ENCODE assay signal across 8 cellular contexts in the genomic region with DNA sequence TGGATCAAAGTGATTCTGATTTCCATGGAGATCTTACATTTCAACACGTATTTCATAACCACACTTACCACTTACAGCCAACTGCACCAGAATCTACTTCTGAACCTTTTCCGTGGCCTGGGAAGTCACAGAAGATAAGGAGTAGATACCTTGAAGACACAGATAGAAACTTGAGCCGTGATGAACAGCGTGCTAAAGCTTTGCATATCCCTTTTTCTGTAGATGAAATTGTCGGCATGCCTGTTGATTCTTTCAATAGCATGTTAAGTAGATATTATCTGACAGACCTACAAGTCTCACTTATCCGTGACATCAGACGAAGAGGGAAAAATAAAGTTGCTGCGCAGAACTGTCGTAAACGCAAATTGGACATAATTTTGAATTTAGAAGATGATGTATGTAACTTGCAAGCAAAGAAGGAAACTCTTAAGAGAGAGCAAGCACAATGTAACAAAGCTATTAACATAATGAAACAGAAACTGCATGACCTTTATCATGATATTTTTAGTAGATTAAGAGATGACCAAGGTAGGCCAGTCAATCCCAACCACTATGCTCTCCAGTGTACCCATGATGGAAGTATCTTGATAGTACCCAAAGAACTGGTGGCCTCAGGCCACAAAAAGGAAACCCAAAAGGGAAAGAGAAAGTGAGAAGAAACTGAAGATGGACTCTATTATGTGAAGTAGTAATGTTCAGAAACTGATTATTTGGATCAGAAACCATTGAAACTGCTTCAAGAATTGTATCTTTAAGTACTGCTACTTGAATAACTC. TPM values are rescaled to one million over a fixed set of nuclear protein-coding genes. Genes with fewer than 3 reads are reported as not detected.
DNase-seq lines count a peak whose midpoint lies in the region; ATAC-seq, FAIRE-seq and TF ChIP-seq lines count a peak whose summit lies in the region.
"Not testable (repeated sequence)": the region's sequence is repeated elsewhere in the genome, so short reads cannot be mapped to it uniquely, and the experiment has no call there.

No MANE protein-coding gene starts in this region.

- not testable (repeated sequence) for H3K27me3 ChIP-seq in HepG2 (ENCODE audit: control insufficient read depth in 1 of 2, insufficient read depth in 2 of 2, low read length in 2 of 2)

- TF ChIP-seq RAD21 in HepG2 (CRISPR knock-in tag; IDR thresholded peaks at IDR 0.05), result not testable (repeated sequence)

- TF ChIP-seq POLR2A in HepG2 (IDR thresholded peaks at IDR 0.05; ENCODE audit: insufficient read depth in 1 of 2, low read depth in 2 of 2, low read length in 2 of 2), result not testable (repeated sequence)

- H3K27ac ChIP-seq in OCI-LY7 (ENCODE audit: low read depth, low read length, poor library complexity, severe bottlenecking), result peak overlapping the region; percentile 10
- not testable (repeated sequence) for H3K27ac ChIP-seq in HepG2 (ENCODE audit: extremely low read length, insufficient read depth, low read length)

- not testable (repeated sequence) for H2AFZ ChIP-seq in OCI-LY7 (ENCODE audit: low read length); HepG2 (ENCODE audit: low read length)

- peak; percentile 30 for DNase-seq in DMS114 treated with DMSO at 0.1 percent for 48 hours (lab: John Stamatoyannopoulos, UW; ENCODE audit: unreplicated experiment)
- peak; percentile 28 for DNase-seq in HT-29 (ENCODE audit: low spot score)
- peak; percentile 27 for DNase-seq in OCI-LY7 (ENCODE audit: low spot score)
- not testable (repeated sequence) for DNase-seq in activated B cell treated with CpG ODN at 0.5 μM for 24 hours; HepG2 (ENCODE audit: low spot score); stimulated activated naive B cell treated with anti-CD40 and anti-IgM and Interleukin-4, amounts not matched to agents 10 μg/mL and 1 μg/mL and 100 μg/mL, for 72 hours

- H4K20me1 ChIP-seq in OCI-LY7 (ENCODE audit: insufficient read depth, low read length) (peaks cover 23% of the 10 kb centered on the region), HepG2 (ENCODE audit: insufficient read depth, low read length) (peaks cover 41% of the 10 kb centered on the region)

- BruUV-seq in OCI-LY7 (replicated peaks; lab: Mats Ljungman, UMichigan) (TSS peak; percentile 56), HepG2 (replicated peaks; lab: Mats Ljungman, UMichigan) (TSS peak; percentile 66)

- H3K4me2 ChIP-seq in OCI-LY7 (ENCODE audit: low read length); HepG2 (ENCODE audit: low read depth, low read length): not testable (repeated sequence)

- in situ Hi-C loops in HepG2 (cut with HindIII; ENCODE audit: extremely low pct_ligation_motif_present, low pct_unique_long_range_greater_than_20kb), result loop anchor here (10.0 kb wide), 1 partner anchor 91 kb away; no protein-coding TSS in a partner anchor

- WGBS in HepG2 (ENCODE audit: low lambda C conversion rate), result 97% methylated on average over 10 of the region's 10 CpGs

- peaks cover 20% of the 10 kb centered on the region for H3K4me1 ChIP-seq in OCI-LY7 (ENCODE audit: insufficient read depth, low read length, poor library complexity, severe bottlenecking)
- H3K4me1 ChIP-seq in HepG2 (ENCODE audit: insufficient read depth, low read length), result peaks cover 29% of the 10 kb centered on the region

- FAIRE-seq in HepG2 (lab: Jason Lieb, UNC), result not testable (repeated sequence)

- not testable (repeated sequence) for H3K27me3 Mint-ChIP-seq in activated B cell treated with CpG ODN at 0.5 μM for 24 hours; activated naive CD8-positive, alpha-beta T cell; stimulated activated naive B cell treated with anti-CD40 and anti-IgM and Interleukin-4, amounts not matched to agents 10 μg/mL and 1 μg/mL and 100 μg/mL, for 72 hours

- not testable (repeated sequence) for TF ChIP-seq EP300 in HepG2 (IDR thresholded peaks at IDR 0.05; ENCODE audit: low read depth in 2 of 2, low read length in 2 of 2); HepG2 (CRISPR knock-in tag; IDR thresholded peaks at IDR 0.05; ENCODE audit: borderline replicate concordance)

- H3K27ac Mint-ChIP-seq in activated B cell treated with CpG ODN at 0.5 μM for 24 hours, result peak overlapping the region; percentile 67
- peak overlapping the region; percentile 82 for H3K27ac Mint-ChIP-seq in activated naive CD8-positive, alpha-beta T cell
- H3K27ac Mint-ChIP-seq in stimulated activated naive B cell treated with anti-CD40 and anti-IgM and Interleukin-4, amounts not matched to agents 10 μg/mL and 1 μg/mL and 100 μg/mL, for 72 hours, result peak overlapping the region; percentile 90

- H3K9ac ChIP-seq in HepG2 (ENCODE audit: insufficient read depth, low read depth, low read length), result not testable (repeated sequence)

- H3K36me3 ChIP-seq in OCI-LY7 (ENCODE audit: insufficient read depth, low read length), result peaks cover 82% of the 10 kb centered on the region
- H3K36me3 ChIP-seq in HepG2 (replicated peaks in 1 of 2; ENCODE audit: control insufficient read depth in 1 of 2, insufficient read depth in 2 of 2, low read length in 2 of 2), result not testable (repeated sequence)

- H3K9me2 ChIP-seq in OCI-LY7 (ENCODE audit: insufficient read depth, low read length), result not testable (repeated sequence)

- intact Hi-C loops in OCI-LY7 (cut with micrococcal nuclease; ENCODE audit: unreplicated experiment), result loop anchor here (5.0 kb wide), 1 partner anchor 293 kb away; no protein-coding TSS in a partner anchor
- intact Hi-C loops in activated B cell treated with CpG ODN at 0.5 μM for 24 hours (cut with micrococcal nuclease); HepG2 (cut with micrococcal nuclease; ENCODE audit: unreplicated experiment): not testable (repeated sequence)

- ATAC-seq in GM19463 (IDR thresholded peaks at IDR 0.05; ENCODE audit: unreplicated experiment), result peak; percentile 46
- ATAC-seq in activated B cell treated with CpG ODN at 0.5 μM for 24 hours (ENCODE audit: low read depth), result peak; percentile 21
- not testable (repeated sequence) for ATAC-seq in HepG2
- ATAC-seq in stimulated activated naive B cell treated with anti-CD40 and anti-IgM and Interleukin-4, amounts not matched to agents 10 μg/mL and 1 μg/mL and 100 μg/mL, for 72 hours (replicated peaks), result peak; percentile 54

- not testable (repeated sequence) for H3K9me3 Mint-ChIP-seq in activated B cell treated with CpG ODN at 0.5 μM for 24 hours; activated naive CD8-positive, alpha-beta T cell (ENCODE audit: low read depth); stimulated activated naive B cell treated with anti-CD40 and anti-IgM and Interleukin-4, amounts not matched to agents 10 μg/mL and 1 μg/mL and 100 μg/mL, for 72 hours

- H3K4me3 ChIP-seq in OCI-LY7 (ENCODE audit: low read depth, low read length, poor library complexity, severe bottlenecking); HepG2 (replicated peaks in 1 of 3; ENCODE audit: insufficient read depth in 1 of 3, low read depth in 2 of 3, low read length in 3 of 3): not testable (repeated sequence)

- H3K4me1 Mint-ChIP-seq in activated B cell treated with CpG ODN at 0.5 μM for 24 hours, result peaks cover 68% of the 10 kb centered on the region
- peaks cover 82% of the 10 kb centered on the region for H3K4me1 Mint-ChIP-seq in activated naive CD8-positive, alpha-beta T cell (ENCODE audit: low read depth)
- H3K4me1 Mint-ChIP-seq in stimulated activated naive B cell treated with anti-CD40 and anti-IgM and Interleukin-4, amounts not matched to agents 10 μg/mL and 1 μg/mL and 100 μg/mL, for 72 hours, result peaks cover 38 to 58% of the 10 kb centered on the region in 2 donors

- H3K4me3 Mint-ChIP-seq in activated B cell treated with CpG ODN at 0.5 μM for 24 hours, result not testable (repeated sequence)
- H3K4me3 Mint-ChIP-seq in activated naive CD8-positive, alpha-beta T cell, result peak overlapping the region; percentile 8
- peak overlapping the region; percentile 19 to 29 for H3K4me3 Mint-ChIP-seq in stimulated activated naive B cell treated with anti-CD40 and anti-IgM and Interleukin-4, amounts not matched to agents 10 μg/mL and 1 μg/mL and 100 μg/mL, for 72 hours

- CTCF ChIA-PET in OCI-LY7 (lab: Charles Lee; ENCODE audit: unreplicated experiment); HepG2 (lab: Yijun Ruan, JAX; ENCODE audit: low intra/inter-chr PET ratio, low total read pairs): not testable (repeated sequence)
- CTCF ChIA-PET in activated B cell treated with CpG ODN at 0.5 μM for 24 hours (lab: Charles Lee), result interaction anchor here (4.8 kb wide), 1 partner anchor 14 kb away, joined by 34 read pairs; the partner anchor contains the start of genes CBX3 and HNRNPA2B1

- H3K79me2 ChIP-seq in OCI-LY7 (ENCODE audit: insufficient read depth, low read depth, low read length), result peaks cover 13% of the 10 kb centered on the region; the same call in 1 of the 2 replicates
- H3K79me2 ChIP-seq in HepG2 (ENCODE audit: insufficient read depth, low read length), result not testable (repeated sequence)

- not testable (repeated sequence) for H3K9me3 ChIP-seq in OCI-LY7 (ENCODE audit: low read length); HepG2 (ENCODE audit: low read length)

- H3K36me3 Mint-ChIP-seq in activated B cell treated with CpG ODN at 0.5 μM for 24 hours (ENCODE audit: low read depth), result peaks cover 57% of the 10 kb centered on the region
- H3K36me3 Mint-ChIP-seq in activated naive CD8-positive, alpha-beta T cell, result peaks cover 35% of the 10 kb centered on the region
- H3K36me3 Mint-ChIP-seq in stimulated activated naive B cell treated with anti-CD40 and anti-IgM and Interleukin-4, amounts not matched to agents 10 μg/mL and 1 μg/mL and 100 μg/mL, for 72 hours, result peaks cover 28 to 64% of the 10 kb centered on the region in 2 donors

- not testable (repeated sequence) for TF ChIP-seq CTCF in OCI-LY7 (conservative IDR thresholded peaks at IDR 0.05; ENCODE audit: low read length); activated B cell treated with CpG ODN at 0.5 μM for 24 hours (IDR thresholded peaks at IDR 0.05); HepG2 (CRISPR knock-in tag; IDR thresholded peaks at IDR 0.05)

- POLR2A ChIA-PET in OCI-LY7 (lab: Charles Lee) (interaction anchor here (0.6 to 0.7 kb wide), 3 partner anchors 28 to 271 kb away, joined by 3 to 6 read pairs (median 3); no protein-coding TSS in a partner anchor), activated B cell treated with CpG ODN at 0.5 μM for 24 hours (lab: Charles Lee) (interaction anchor here (0.7 to 3.0 kb wide), 6 partner anchors 9 to 33 kb away, joined by 3 to 9 read pairs (median 4); partner anchors contain the start of genes CBX3 and NFE2L3), HepG2 (lab: Yijun Ruan, JAX) (interaction anchor here (1.5 kb wide), 1 partner anchor 15 kb away, joined by 6 read pairs; the partner anchor contains the start of gene HNRNPA2B1)

RNA-seq across cellular contexts. Expression of gene HNRNPA2B1, which starts 15.2 kb away (rescaled TPM):
- total RNA-seq in HT-29 (2014; rRNA removed; shearing (Covaris generic)), result 237 and 272 TPM in 2 replicates
- total RNA-seq in OCI-LY7 (2014; rRNA removed; shearing (Covaris generic)), result 258 and 406 TPM in 2 replicates
- total RNA-seq in OCI-LY7 (2022), result 1,014 and 1,090 TPM in 2 replicates
- total RNA-seq in activated B cell treated with CpG ODN at 0.5 μM for 24 hours, result 618 and 634 TPM in 2 replicates
- total RNA-seq in HepG2 (2016; rRNA removed; fragmentation: Illumina TruSeq; extraction: Trizol), result 412 and 636 TPM in 2 replicates
- 31.5 and 36.0 TPM in 2 replicates for total RNA-seq in HepG2 (2016; cell fraction: cytosol; rRNA removed; fragmentation: Illumina TruSeq; extraction: Trizol; ENCODE audit: low read depth)
- 434 and 632 TPM in 2 replicates for total RNA-seq in HepG2 (2016; cell fraction: insoluble cytoplasmic fraction; rRNA removed; fragmentation: Illumina TruSeq; extraction: Trizol)
- total RNA-seq in HepG2 (2016; cell fraction: membrane; rRNA removed; fragmentation: Illumina TruSeq; extraction: Trizol), result 69.3 and 71.5 TPM in 2 replicates
- 305 and 307 TPM in 2 replicates for total RNA-seq in HepG2 (2016; cell fraction: nucleus; rRNA removed; fragmentation: Illumina TruSeq; extraction: Trizol)
- polyA plus RNA-seq in HepG2 (2011; rRNA removed), result 144 and 193 TPM in 2 replicates
- polyA plus RNA-seq in HepG2 (2011; cell fraction: cytosol; rRNA removed), result 105 and 119 TPM in 2 replicates
- polyA plus RNA-seq in HepG2 (2011; cell fraction: nucleus; rRNA removed), result 173 and 254 TPM in 2 replicates
- 348 and 727 TPM in 2 replicates for polyA plus RNA-seq in HepG2 (2012)
- polyA plus RNA-seq in HepG2 (2016; cell fraction: cytosol; fragmentation: Illumina TruSeq; extraction: Trizol; ENCODE audit: low read depth), result 50.3 and 54.5 TPM in 2 replicates
- polyA plus RNA-seq in HepG2 (2016; cell fraction: insoluble cytoplasmic fraction; fragmentation: Illumina TruSeq; extraction: Trizol; ENCODE audit: low read depth), result 1,958 and 2,163 TPM in 2 replicates
- polyA plus RNA-seq in HepG2 (2016; cell fraction: membrane; fragmentation: Illumina TruSeq; extraction: Trizol; ENCODE audit: low read depth), result 95.2 and 104 TPM in 2 replicates
- 1,155 and 1,186 TPM in 2 replicates for polyA plus RNA-seq in HepG2 (2016; cell fraction: nucleus; fragmentation: Illumina TruSeq; extraction: Trizol; ENCODE audit: insufficient read depth, low read depth)
- 47.8 and 128 TPM in 2 replicates for polyA minus RNA-seq in HepG2 (2011; rRNA and poly(A)+ RNA removed; ENCODE audit: low replicate concordance)
- 103 and 153 TPM in 2 replicates for polyA minus RNA-seq in HepG2 (2011; cell fraction: cytosol; rRNA and poly(A)+ RNA removed)
- 372 and 389 TPM in 2 replicates for polyA minus RNA-seq in HepG2 (2011; cell fraction: nucleus; rRNA and poly(A)+ RNA removed)

RNA-seq across cellular contexts. Expression of gene CBX3, which starts 16.2 kb away (rescaled TPM):
- 154 and 163 TPM in 2 replicates for total RNA-seq in HT-29 (2014; rRNA removed; shearing (Covaris generic))
- 252 and 259 TPM in 2 replicates for total RNA-seq in OCI-LY7 (2014; rRNA removed; shearing (Covaris generic))
- 350 and 364 TPM in 2 replicates for total RNA-seq in OCI-LY7 (2022)
- 123 and 125 TPM in 2 replicates for total RNA-seq in activated B cell treated with CpG ODN at 0.5 μM for 24 hours
- total RNA-seq in HepG2 (2016; rRNA removed; fragmentation: Illumina TruSeq; extraction: Trizol), result 249 and 355 TPM in 2 replicates
- total RNA-seq in HepG2 (2016; cell fraction: cytosol; rRNA removed; fragmentation: Illumina TruSeq; extraction: Trizol; ENCODE audit: low read depth), result 79.1 and 86.5 TPM in 2 replicates
- 257 and 354 TPM in 2 replicates for total RNA-seq in HepG2 (2016; cell fraction: insoluble cytoplasmic fraction; rRNA removed; fragmentation: Illumina TruSeq; extraction: Trizol)
- total RNA-seq in HepG2 (2016; cell fraction: membrane; rRNA removed; fragmentation: Illumina TruSeq; extraction: Trizol), result 129 and 141 TPM in 2 replicates
- 151 and 169 TPM in 2 replicates for total RNA-seq in HepG2 (2016; cell fraction: nucleus; rRNA removed; fragmentation: Illumina TruSeq; extraction: Trizol)
- polyA plus RNA-seq in HepG2 (2011; rRNA removed), result 36.3 and 53.9 TPM in 2 replicates
- polyA plus RNA-seq in HepG2 (2011; cell fraction: cytosol; rRNA removed), result 17.4 and 18.2 TPM in 2 replicates
- polyA plus RNA-seq in HepG2 (2011; cell fraction: nucleus; rRNA removed), result 60.4 and 70.5 TPM in 2 replicates
- polyA plus RNA-seq in HepG2 (2012), result 123 and 165 TPM in 2 replicates
- polyA plus RNA-seq in HepG2 (2016; cell fraction: cytosol; fragmentation: Illumina TruSeq; extraction: Trizol; ENCODE audit: low read depth), result 76.0 and 83.8 TPM in 2 replicates
- polyA plus RNA-seq in HepG2 (2016; cell fraction: insoluble cytoplasmic fraction; fragmentation: Illumina TruSeq; extraction: Trizol; ENCODE audit: low read depth), result 424 and 453 TPM in 2 replicates
- 117 TPM in 2 replicates for polyA plus RNA-seq in HepG2 (2016; cell fraction: membrane; fragmentation: Illumina TruSeq; extraction: Trizol; ENCODE audit: low read depth)
- 228 and 229 TPM in 2 replicates for polyA plus RNA-seq in HepG2 (2016; cell fraction: nucleus; fragmentation: Illumina TruSeq; extraction: Trizol; ENCODE audit: insufficient read depth, low read depth)
- polyA minus RNA-seq in HepG2 (2011; rRNA and poly(A)+ RNA removed; ENCODE audit: low replicate concordance), result 10.5 and 24.1 TPM in 2 replicates
- 15.5 and 20.0 TPM in 2 replicates for polyA minus RNA-seq in HepG2 (2011; cell fraction: cytosol; rRNA and poly(A)+ RNA removed)
- 110 and 122 TPM in 2 replicates for polyA minus RNA-seq in HepG2 (2011; cell fraction: nucleus; rRNA and poly(A)+ RNA removed)

RNA-seq across cellular contexts. Expression of gene NFE2L3, which starts 33.3 kb away (rescaled TPM):
- 43.7 and 45.3 TPM in 2 replicates for total RNA-seq in HT-29 (2014; rRNA removed; shearing (Covaris generic))
- 10.7 and 13.3 TPM in 2 replicates for total RNA-seq in OCI-LY7 (2014; rRNA removed; shearing (Covaris generic))
- total RNA-seq in OCI-LY7 (2022), result 12.3 and 12.6 TPM in 2 replicates
- total RNA-seq in activated B cell treated with CpG ODN at 0.5 μM for 24 hours, result 2.7 and 3.0 TPM in 2 replicates
- 8.8 and 19.4 TPM in 2 replicates for total RNA-seq in HepG2 (2016; rRNA removed; fragmentation: Illumina TruSeq; extraction: Trizol)
- total RNA-seq in HepG2 (2016; cell fraction: cytosol; rRNA removed; fragmentation: Illumina TruSeq; extraction: Trizol; ENCODE audit: low read depth), result 0.53 and 1.2 TPM in 2 replicates
- total RNA-seq in HepG2 (2016; cell fraction: insoluble cytoplasmic fraction; rRNA removed; fragmentation: Illumina TruSeq; extraction: Trizol), result 9.2 and 13.8 TPM in 2 replicates
- 2.0 and 3.5 TPM in 2 replicates for total RNA-seq in HepG2 (2016; cell fraction: membrane; rRNA removed; fragmentation: Illumina TruSeq; extraction: Trizol)
- 13.7 and 26.6 TPM in 2 replicates for total RNA-seq in HepG2 (2016; cell fraction: nucleus; rRNA removed; fragmentation: Illumina TruSeq; extraction: Trizol)
- 8.9 and 11.4 TPM in 2 replicates for polyA plus RNA-seq in HepG2 (2011; rRNA removed)
- 4.1 and 7.8 TPM in 2 replicates for polyA plus RNA-seq in HepG2 (2011; cell fraction: cytosol; rRNA removed)
- 1.6 and 2.1 TPM in 2 replicates for polyA plus RNA-seq in HepG2 (2011; cell fraction: nucleus; rRNA removed)
- 10.7 and 12.2 TPM in 2 replicates for polyA plus RNA-seq in HepG2 (2012)
- 0.64 and 0.67 TPM in 2 replicates for polyA plus RNA-seq in HepG2 (2016; cell fraction: cytosol; fragmentation: Illumina TruSeq; extraction: Trizol; ENCODE audit: low read depth)
- polyA plus RNA-seq in HepG2 (2016; cell fraction: insoluble cytoplasmic fraction; fragmentation: Illumina TruSeq; extraction: Trizol; ENCODE audit: low read depth), result 8.0 and 8.2 TPM in 2 replicates
- 1.1 and 1.3 TPM in 2 replicates for polyA plus RNA-seq in HepG2 (2016; cell fraction: membrane; fragmentation: Illumina TruSeq; extraction: Trizol; ENCODE audit: low read depth)
- polyA plus RNA-seq in HepG2 (2016; cell fraction: nucleus; fragmentation: Illumina TruSeq; extraction: Trizol; ENCODE audit: insufficient read depth, low read depth), result 19.6 and 24.6 TPM in 2 replicates
- polyA minus RNA-seq in HepG2 (2011; rRNA and poly(A)+ RNA removed; ENCODE audit: low replicate concordance), result 0.07 and 5.9 TPM in 2 replicates
- polyA minus RNA-seq in HepG2 (2011; cell fraction: cytosol; rRNA and poly(A)+ RNA removed), result 7.8 and 8.8 TPM in 2 replicates
- polyA minus RNA-seq in HepG2 (2011; cell fraction: nucleus; rRNA and poly(A)+ RNA removed), result 3.7 and 7.1 TPM in 2 replicates
